1 cellular context compared by ENCODE assay signal in genomic region chr2:86397989-86398388, GRCh38.
TF ChIP-seq lines count a peak whose summit lies in the region.

No MANE protein-coding gene starts in this region.

TF ChIP-seq in SK-N-SH treated with all-trans-retinoic acid at 6 μM for 48 hours, 23 proteins besides CTCF, POLR2A, EP300 and RAD21 (continued from another document):
- no peak for TF ChIP-seq PATZ1 (CRISPR knock-in tag; IDR thresholded peaks at IDR 0.05; ENCODE audit: borderline replicate concordance)
- TF ChIP-seq ZC3H10 (CRISPR knock-in tag; IDR thresholded peaks at IDR 0.05): no peak
- TF ChIP-seq ZNF70 (CRISPR knock-in tag; IDR thresholded peaks at IDR 0.05): no peak
- no peak for TF ChIP-seq BACH2 (CRISPR knock-in tag; IDR thresholded peaks at IDR 0.05; ENCODE audit: borderline replicate concordance)
- TF ChIP-seq, protein P1, sequence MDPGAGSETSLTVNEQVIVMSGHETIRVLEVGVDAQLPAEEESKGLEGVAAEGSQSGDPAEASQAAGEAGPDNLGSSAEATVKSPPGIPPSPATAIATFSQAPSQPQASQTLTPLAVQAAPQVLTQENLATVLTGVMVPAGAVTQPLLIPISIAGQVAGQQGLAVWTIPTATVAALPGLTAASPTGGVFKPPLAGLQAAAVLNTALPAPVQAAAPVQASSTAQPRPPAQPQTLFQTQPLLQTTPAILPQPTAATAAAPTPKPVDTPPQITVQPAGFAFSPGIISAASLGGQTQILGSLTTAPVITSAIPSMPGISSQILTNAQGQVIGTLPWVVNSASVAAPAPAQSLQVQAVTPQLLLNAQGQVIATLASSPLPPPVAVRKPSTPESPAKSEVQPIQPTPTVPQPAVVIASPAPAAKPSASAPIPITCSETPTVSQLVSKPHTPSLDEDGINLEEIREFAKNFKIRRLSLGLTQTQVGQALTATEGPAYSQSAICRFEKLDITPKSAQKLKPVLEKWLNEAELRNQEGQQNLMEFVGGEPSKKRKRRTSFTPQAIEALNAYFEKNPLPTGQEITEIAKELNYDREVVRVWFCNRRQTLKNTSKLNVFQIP (CRISPR knock-in tag; IDR thresholded peaks at IDR 0.05; ENCODE audit: borderline replicate concordance, low read depth): no peak
